In genomic region chr18:24176727-24177416, GRCh38 we compare ENCODE assay signal across 8 cellular contexts. TPM values are rescaled to one million over a fixed set of nuclear protein-coding genes. Genes with fewer than 3 reads are reported as not detected.
DNase-seq lines count a peak whose midpoint lies in the region; ATAC-seq and TF ChIP-seq lines count a peak whose summit lies in the region.

No MANE protein-coding gene starts in this region.

- DNase-seq in Ammon's horn (ENCODE audit: low spot score) = peak; percentile 76
- DNase-seq in NCI-H2081 treated with DMSO at 0.1 percent for 48 hours (lab: John Stamatoyannopoulos, UW) = peak; percentile 5
- DNase-seq in activated CD8-positive, alpha-beta T cell treated with anti-CD3 and anti-CD28 coated beads for 36 hours = peak; percentile 73
- DNase-seq in fibroblast of villous mesenchyme (ENCODE audit: low read depth) = peak; percentile 56
- DNase-seq in ovary = peak; percentile 19 to 65 (median 52)
- no peak for DNase-seq in suprapubic skin (ENCODE audit: low spot score in 2 of 2)

- H3K4me3 ChIP-seq in fibroblast of villous mesenchyme (ENCODE audit: low read depth, low read length) (no peak overlapping the region), ovary (no peak overlapping the region), suprapubic skin (no peak overlapping the region)

- H3K27me3 Mint-ChIP-seq in activated CD8-positive, alpha-beta T cell treated with anti-CD3 and anti-CD28 coated beads for 36 hours = no peaks in the 10 kb centered on the region

- H3K4me1 Mint-ChIP-seq in activated CD8-positive, alpha-beta T cell treated with anti-CD3 and anti-CD28 coated beads for 36 hours (ENCODE audit: low read depth) = no peaks in the 10 kb centered on the region

- TF ChIP-seq CTCF in activated CD8-positive, alpha-beta T cell treated with anti-CD3 and anti-CD28 coated beads for 36 hours (IDR thresholded peaks at IDR 0.05) = peak; percentile 70
- peak; percentile 83 for TF ChIP-seq CTCF in fibroblast of villous mesenchyme (IDR thresholded peaks at IDR 0.05; ENCODE audit: insufficient read depth, low read depth, low read length)
- TF ChIP-seq CTCF in ovary (IDR thresholded peaks at IDR 0.05) = peak in 2 of 3 donors; percentile 23 to 35
- peak in 1 of 2 donors; percentile 56 for TF ChIP-seq CTCF in suprapubic skin (IDR thresholded peaks at IDR 0.05)

- H3K9me3 ChIP-seq in ovary (no peaks in the 10 kb centered on the region), suprapubic skin (no peaks in the 10 kb centered on the region)

- H3K27me3 ChIP-seq in ovary = no peaks in the 10 kb centered on the region
- H3K27me3 ChIP-seq in suprapubic skin = no peaks in the 10 kb centered on the region

- no peaks in the 10 kb centered on the region for H3K9me3 Mint-ChIP-seq in activated CD8-positive, alpha-beta T cell treated with anti-CD3 and anti-CD28 coated beads for 36 hours

- H3K27ac ChIP-seq in ovary (no peak overlapping the region), suprapubic skin (no peak overlapping the region)

- no peaks in the 10 kb centered on the region for H3K36me3 Mint-ChIP-seq in activated CD8-positive, alpha-beta T cell treated with anti-CD3 and anti-CD28 coated beads for 36 hours (ENCODE audit: low read depth)

- 72 to 81% (median 74%) methylated on average over 7 of the region's 7 CpGs for WGBS in ovary, 3 donors
- 74% methylated on average over 7 of the region's 7 CpGs for WGBS in suprapubic skin

- CTCF ChIA-PET in activated CD8-positive, alpha-beta T cell treated with anti-CD3 and anti-CD28 coated beads for 36 hours (lab: Charles Lee) = interaction anchor here (0.6 to 3.4 kb wide), 28 partner anchors 11 to 550 kb away, joined by 3 to 32 read pairs (median 4); no protein-coding TSS in a partner anchor

- TF ChIP-seq EP300 in ovary (IDR thresholded peaks at IDR 0.05) = no peak
- TF ChIP-seq EP300 in suprapubic skin (IDR thresholded peaks at IDR 0.05) = no peak

- POLR2A ChIA-PET in activated CD8-positive, alpha-beta T cell treated with anti-CD3 and anti-CD28 coated beads for 36 hours (lab: Charles Lee) = no interaction called here

- TF ChIP-seq POLR2A in ovary (IDR thresholded peaks at IDR 0.05) = no peak
- TF ChIP-seq POLR2A in suprapubic skin (IDR thresholded peaks at IDR 0.05) = no peak

- H3K36me3 ChIP-seq in ovary (no peaks in the 10 kb centered on the region), suprapubic skin (peaks cover 2% of the 10 kb centered on the region)

- ATAC-seq in GM18508 (IDR thresholded peaks at IDR 0.05; ENCODE audit: insufficient read depth, unreplicated experiment) = peak; percentile 80
- peak; percentile 86 for ATAC-seq in HG02938 (IDR thresholded peaks at IDR 0.05; ENCODE audit: unreplicated experiment)
- ATAC-seq in activated CD8-positive, alpha-beta T cell treated with anti-CD3 and anti-CD28 coated beads for 36 hours = peak; percentile 47

- H3K27ac Mint-ChIP-seq in activated CD8-positive, alpha-beta T cell treated with anti-CD3 and anti-CD28 coated beads for 36 hours = no peak overlapping the region

- H3K4me1 ChIP-seq in ovary (ENCODE audit: insufficient read depth) (no peaks in the 10 kb centered on the region), suprapubic skin (no peaks in the 10 kb centered on the region)

- intact Hi-C loops in activated CD8-positive, alpha-beta T cell treated with anti-CD3 and anti-CD28 coated beads for 36 hours (cut with micrococcal nuclease) = loop anchor here (10.0 kb wide), 1 partner anchor 308 kb away; no protein-coding TSS in a partner anchor
- intact Hi-C loops in ovary (cut with DNase I) = no loop called here

- H3K4me3 Mint-ChIP-seq in activated CD8-positive, alpha-beta T cell treated with anti-CD3 and anti-CD28 coated beads for 36 hours = no peak overlapping the region

RNA-seq across cellular contexts. Expression of gene CABYR, which starts 38.0 kb away (rescaled TPM):
- 1 to 10 TPM; 1.3 to 2.1 TPM for total RNA-seq in activated CD8-positive, alpha-beta T cell treated with anti-CD3 and anti-CD28 coated beads for 36 hours
- 6.4 and 20.3 TPM in 2 replicates for total RNA-seq in fibroblast of villous mesenchyme
- 1 to 10 TPM in 6 of 7 donors, not detected in 1; 1.1 to 4.5 (median 1.9) TPM for total RNA-seq in ovary
- polyA plus RNA-seq in ovary = 1 to 10 TPM; 1.8 to 8.1 TPM
- total RNA-seq in suprapubic skin = 1 to 10 TPM in 3 of 4 donors, under 1 TPM in 1; 0.76 to 3.6 (median 1.2) TPM

Comparison
In these comparisons a context has a peak if more than half of its experiments do, and no peak if none do; other contexts are left out.
1. DNase-seq: peak in Ammon's horn (single experiment), NCI-H2081 treated with DMSO at 0.1 percent for 48 hours (single experiment), activated CD8-positive, alpha-beta T cell treated with anti-CD3 and anti-CD28 coated beads for 36 hours (single experiment), fibroblast of villous mesenchyme (single experiment) and ovary (5 of 5); none in suprapubic skin (0 of 2).
2. Peak in every context shown above with its lines, with median percentiles within 50 percentile points of each other: ATAC-seq.